ENCODE assay signal across 22 cellular contexts in the genomic region with DNA sequence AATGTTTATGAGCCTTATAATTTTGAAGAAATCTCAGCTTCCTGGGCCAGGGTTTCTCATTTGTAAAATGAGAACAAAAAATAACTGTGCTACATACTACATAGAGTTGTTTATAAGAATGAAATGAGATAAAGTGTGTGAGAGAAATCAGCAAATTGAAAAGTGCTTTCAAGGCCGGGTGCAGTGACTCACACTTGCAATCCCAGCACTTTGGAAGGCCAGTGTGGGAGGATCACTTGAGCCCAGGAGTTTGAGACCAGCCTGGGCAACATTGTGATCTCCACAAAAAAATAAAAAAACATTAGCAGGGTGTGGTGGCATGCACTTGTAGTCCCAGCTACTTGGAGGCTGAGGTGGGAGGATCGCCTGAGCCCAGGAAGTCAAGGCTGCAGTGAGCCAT. TPM values are rescaled to one million over a fixed set of nuclear protein-coding genes. Genes with fewer than 3 reads are reported as not detected.
A peak's percentile ranks its signal among the peaks of the same experiment; 100 is the strongest.
DNase-seq lines count a peak whose midpoint lies in the region; ATAC-seq and TF ChIP-seq lines count a peak whose summit lies in the region.
"Had no signal": no experiment of that assay in that cellular context is flagged by ENCODE, and none has a peak within 500 bp of the region (broad histone marks: within the 10 kb centered on the region; RNA-seq: fewer than 3 reads in every experiment).

No MANE protein-coding gene starts in this region.

- H3K9me3 Mint-ChIP-seq in activated CD8-positive, alpha-beta memory T cell treated with anti-CD3 and anti-CD28 coated beads, Interleukin-2, amount 10 ng/mL, durations not matched to agents 7 days and 5 days (ENCODE audit: low read depth): no peaks in the 10 kb centered on the region
- H3K9me3 Mint-ChIP-seq: HFFc6 had no signal

- no peak for ATAC-seq in activated CD8-positive, alpha-beta memory T cell treated with anti-CD3 and anti-CD28 coated beads, Interleukin-2, amount 10 ng/mL, durations not matched to agents 7 days and 5 days
- ATAC-seq: A549 had no signal

- H3K27ac Mint-ChIP-seq in activated CD8-positive, alpha-beta memory T cell treated with anti-CD3 and anti-CD28 coated beads, Interleukin-2, amount 10 ng/mL, durations not matched to agents 7 days and 5 days: no peak overlapping the region
- H3K27ac Mint-ChIP-seq: HFFc6 had no signal

- no peak overlapping the region for H2AFZ ChIP-seq in smooth muscle cell (ENCODE audit: low read depth)
- H2AFZ ChIP-seq: PC-9 had no signal

- no peaks in the 10 kb centered on the region for H3K79me2 ChIP-seq in smooth muscle cell (ENCODE audit: low read depth)

- DNase-seq in H4 (ENCODE audit: low spot score) (peak; percentile 15), M059J (ENCODE audit: low read depth) (peak; percentile 35), amniotic epithelial cell (ENCODE audit: low read depth) (peak; percentile 42), smooth muscle cell (lab: John Stamatoyannopoulos, UW; ENCODE audit: unreplicated experiment) (no peak), T-helper 1 cell (no peak)
- DNase-seq in central memory CD4-positive, alpha-beta T cell: no peak
- no peak for DNase-seq in activated CD8-positive, alpha-beta memory T cell treated with anti-CD3 and anti-CD28 coated beads, Interleukin-2, amount 10 ng/mL, durations not matched to agents 7 days and 5 days
- DNase-seq: BE2C, DMS53, H7, HFFc6, IMR-90, NCI-H1417 treated with DMSO at 0.1 percent for 48 hours, NCI-H187, NCI-H446 treated with DMSO at 0.1 percent for 48 hours, NCI-H526 treated with DMSO at 0.1 percent for 48 hours, PC-9, RPMI8226, SHP77, SW 1271 had no signal

- no peak overlapping the region for H3K4me3 Mint-ChIP-seq in activated CD8-positive, alpha-beta memory T cell treated with anti-CD3 and anti-CD28 coated beads, Interleukin-2, amount 10 ng/mL, durations not matched to agents 7 days and 5 days
- H3K4me3 Mint-ChIP-seq: HFFc6 had no signal

- H3K9me3 ChIP-seq in smooth muscle cell (replicated peaks; ENCODE audit: low read depth): no peaks in the 10 kb centered on the region
- H3K9me3 ChIP-seq: A549, BE2C had no signal

- no peak overlapping the region for H3K9ac ChIP-seq in smooth muscle cell (ENCODE audit: low read depth)
- H3K9ac ChIP-seq: KMS-11 had no signal

- peaks cover 5% of the 10 kb centered on the region for H3K4me1 Mint-ChIP-seq in activated CD8-positive, alpha-beta memory T cell treated with anti-CD3 and anti-CD28 coated beads, Interleukin-2, amount 10 ng/mL, durations not matched to agents 7 days and 5 days

- H4K20me1 ChIP-seq in smooth muscle cell (ENCODE audit: low read depth): no peaks in the 10 kb centered on the region

- H3K4me3 ChIP-seq in smooth muscle cell: no peak overlapping the region
- H3K4me3 ChIP-seq: A549, PC-9 had no signal

- H3F3A ChIP-seq in smooth muscle cell (ENCODE audit: low read depth): no peaks in the 10 kb centered on the region

- no peaks in the 10 kb centered on the region for H3K4me1 ChIP-seq in smooth muscle cell (ENCODE audit: low read depth)
- H3K4me1 ChIP-seq: A549, BE2C had no signal

- 49% methylated on average over 2 of the region's 2 CpGs for WGBS in smooth muscle cell (ENCODE audit: low lambda C conversion rate)

- peaks cover 2% of the 10 kb centered on the region for H3K27me3 Mint-ChIP-seq in activated CD8-positive, alpha-beta memory T cell treated with anti-CD3 and anti-CD28 coated beads, Interleukin-2, amount 10 ng/mL, durations not matched to agents 7 days and 5 days

- H3K36me3 Mint-ChIP-seq in activated CD8-positive, alpha-beta memory T cell treated with anti-CD3 and anti-CD28 coated beads, Interleukin-2, amount 10 ng/mL, durations not matched to agents 7 days and 5 days: peaks cover 2% of the 10 kb centered on the region

- H3K27me3 ChIP-seq in smooth muscle cell (ENCODE audit: low read depth): peaks cover 4% of the 10 kb centered on the region

- H3K27ac ChIP-seq in smooth muscle cell (ENCODE audit: low read depth): no peak overlapping the region
- H3K27ac ChIP-seq: A549, KMS-11, PC-9 had no signal

- CTCF ChIA-PET in activated CD8-positive, alpha-beta memory T cell treated with anti-CD3 and anti-CD28 coated beads, Interleukin-2, amount 10 ng/mL, durations not matched to agents 7 days and 5 days (lab: Charles Lee): interaction anchor here (0.7 kb wide), 1 partner anchor 52 kb away, joined by 3 read pairs; no protein-coding TSS in a partner anchor

- H3K36me3 ChIP-seq in smooth muscle cell (ENCODE audit: low read depth): no peaks in the 10 kb centered on the region
- H3K36me3 ChIP-seq: BE2C had no signal

- peak overlapping the region; percentile 8 for H3K4me2 ChIP-seq in smooth muscle cell
- H3K4me2 ChIP-seq: A549, KMS-11, PC-9 had no signal

- no peak for TF ChIP-seq CTCF in smooth muscle cell (IDR thresholded peaks at IDR 0.05; ENCODE audit: borderline replicate concordance, insufficient read depth, poor library complexity, severe bottlenecking)

RNA-seq across cellular contexts. Expression of gene FOXB1, which starts 22.4 kb away (rescaled TPM):
- total RNA-seq in H4 (2014; rRNA removed; shearing (Covaris generic)): not detected in 2 replicates
- not detected in 2 replicates for total RNA-seq in M059J (2014; rRNA removed; shearing (Covaris generic))
- not detected in 2 replicates for total RNA-seq in smooth muscle cell
- polyA plus RNA-seq in smooth muscle cell: not detected in 2 replicates
- total RNA-seq in activated CD8-positive, alpha-beta memory T cell treated with anti-CD3 and anti-CD28 coated beads, Interleukin-2, amount 10 ng/mL, durations not matched to agents 7 days and 5 days: 1 to 10 TPM; 1.2 to 2.8 TPM
- total RNA-seq: HFFc6, IMR-90 had no signal
- polyA plus RNA-seq: A549, IMR-90 had no signal

Comparison
In these comparisons a context has a peak if more than half of its experiments do, and no peak if none do; other contexts are left out.
1. DNase-seq: peak in H4 (single experiment), M059J (single experiment) and amniotic epithelial cell (single experiment); none in smooth muscle cell (single experiment), central memory CD4-positive, alpha-beta T cell (single experiment), T-helper 1 cell (0 of 5) and activated CD8-positive, alpha-beta memory T cell treated with anti-CD3 and anti-CD28 coated beads, Interleukin-2, amount 10 ng/mL, durations not matched to agents 7 days and 5 days (single experiment).